ENCODE assay signal across 9 cellular contexts in genomic region chr10:123559066-123559822, GRCh38.
DNase-seq lines count a peak whose midpoint lies in the region; ATAC-seq and TF ChIP-seq lines count a peak whose summit lies in the region.
"Had no signal": no experiment of that assay in that cellular context is flagged by ENCODE, and none has a peak within 500 bp of the region (broad histone marks: within the 10 kb centered on the region; RNA-seq: fewer than 3 reads in every experiment).

No MANE protein-coding gene starts in this region.

- BruUV-seq in Calu3 (replicated peaks; lab: Mats Ljungman, UMichigan) = no TSS peak

- H3K27ac Mint-ChIP-seq in Calu3 (ENCODE audit: unreplicated experiment) = no peak overlapping the region
- H3K27ac Mint-ChIP-seq: activated naive CD4-positive, alpha-beta T cell treated with anti-CD3 and anti-CD28 coated beads, Interleukin-2, amount 50 U/mL, for 24 hours had no signal

- no peak overlapping the region for H3K4me3 Mint-ChIP-seq in Calu3 (ENCODE audit: low read depth, unreplicated experiment)
- H3K4me3 Mint-ChIP-seq: activated naive CD4-positive, alpha-beta T cell treated with anti-CD3 and anti-CD28 coated beads, Interleukin-2, amount 50 U/mL, for 24 hours had no signal

- DNase-seq in Calu3 (peak; percentile 70), HFF-Myc (ENCODE audit: extremely low read depth, low read depth) (peak; percentile 22), NCI-H226 (peak; percentile 15), dermis blood vessel endothelial cell (peak; percentile 81), lower lobe of right lung (peak; percentile 65), GF-D8 (lab: John Stamatoyannopoulos, UW) (no peak)
- peak; percentile 68 for DNase-seq in activated CD4-positive, alpha-beta T cell treated with anti-CD3 and anti-CD28 coated beads, Interleukin-2, amount 50 U/mL, for 1 hour
- DNase-seq in stimulated activated CD4-positive, alpha-beta T cell treated with anti-CD3 and anti-CD28 coated beads, TNF-alpha, amount 100 ng/mL, for 48 hours (ENCODE audit: low read depth in 3 of 3) = peak; percentile 24 to 51 (median 32)

- H3K4me3 ChIP-seq in HFF-Myc (replicated peaks; ENCODE audit: low read depth, low read length) (no peak overlapping the region), lower lobe of right lung (no peak overlapping the region)

- H3K36me3 Mint-ChIP-seq in Calu3 (ENCODE audit: insufficient read depth, unreplicated experiment) = no peaks in the 10 kb centered on the region
- H3K36me3 Mint-ChIP-seq: activated naive CD4-positive, alpha-beta T cell treated with anti-CD3 and anti-CD28 coated beads, Interleukin-2, amount 50 U/mL, for 24 hours had no signal

- TF ChIP-seq CTCF in Calu3 (IDR thresholded peaks at IDR 0.05; ENCODE audit: unreplicated experiment) (peak; percentile 84), HFF-Myc (IDR thresholded peaks at IDR 0.05; ENCODE audit: low read depth, low read length, missing control alignments) (peak; percentile 98), lower lobe of right lung (IDR thresholded peaks at IDR 0.05) (peak; percentile 95)

- no peaks in the 10 kb centered on the region for H3K36me3 ChIP-seq in lower lobe of right lung

- H3K9me3 Mint-ChIP-seq in Calu3 (ENCODE audit: low read depth, unreplicated experiment) = no peaks in the 10 kb centered on the region
- H3K9me3 Mint-ChIP-seq: activated naive CD4-positive, alpha-beta T cell treated with anti-CD3 and anti-CD28 coated beads, Interleukin-2, amount 50 U/mL, for 24 hours had no signal

- ATAC-seq in lower lobe of right lung = peak; percentile 79 to 81

- intact Hi-C loops in Calu3 (cut with micrococcal nuclease; ENCODE audit: unreplicated experiment) (loop anchor here (1.0 to 5.0 kb wide), 3 partner anchors 177 to 516 kb away; no protein-coding TSS in a partner anchor), lower lobe of right lung (cut with DNase I) (no loop called here)

- peaks cover 21% of the 10 kb centered on the region for H3K27me3 ChIP-seq in lower lobe of right lung (ENCODE audit: low read depth)

- CTCF ChIA-PET in Calu3 (lab: Charles Lee) = interaction anchor here (0.6 kb wide), 1 partner anchor 430 kb away, joined by 3 read pairs; no protein-coding TSS in a partner anchor

- H3K27me3 Mint-ChIP-seq in Calu3 (ENCODE audit: unreplicated experiment) = peaks cover 30% of the 10 kb centered on the region

- no peaks in the 10 kb centered on the region for H3K4me1 ChIP-seq in lower lobe of right lung

- H3K27ac ChIP-seq in lower lobe of right lung = no peak overlapping the region

- no peaks in the 10 kb centered on the region for H3K9me3 ChIP-seq in lower lobe of right lung

- H3K4me1 Mint-ChIP-seq in Calu3 (ENCODE audit: low read depth, unreplicated experiment) = no peaks in the 10 kb centered on the region
- H3K4me1 Mint-ChIP-seq: activated naive CD4-positive, alpha-beta T cell treated with anti-CD3 and anti-CD28 coated beads, Interleukin-2, amount 50 U/mL, for 24 hours had no signal
